Comparison of ENCODE assay signal across 26 cellular contexts in genomic region chr4:141056473-141056872, GRCh38.
"Had no signal": no experiment of that assay in that cellular context is flagged by ENCODE, and none has a peak within 500 bp of the region (broad histone marks: within the 10 kb centered on the region; RNA-seq: fewer than 3 reads in every experiment).

No MANE protein-coding gene starts in this region.

- H3K36me3 ChIP-seq: ascending aorta, brain microvascular endothelial cell, esophagus muscularis mucosa, heart right ventricle, right atrium auricular region, stomach, thyroid gland had no signal

- H3K36me3 Mint-ChIP-seq: activated naive CD8-positive, alpha-beta T cell; stimulated activated naive B cell treated with anti-CD40 and anti-IgM and Interleukin-4, amounts not matched to agents 10 μg/mL and 1 μg/mL and 100 μg/mL, for 72 hours had no signal

- H2AFZ ChIP-seq: parathyroid adenoma had no signal

- H3K27ac Mint-ChIP-seq: activated naive CD8-positive, alpha-beta T cell; activated T-cell treated with anti-CD3 and anti-CD28 coated beads, Interleukin-2, amount 50 U/mL, for 72 hours; mesothelial cell of epicardium; naive thymus-derived CD4-positive, alpha-beta T cell; stimulated activated naive B cell treated with anti-CD40 and anti-IgM and Interleukin-4, amounts not matched to agents 10 μg/mL and 1 μg/mL and 100 μg/mL, for 72 hours had no signal

- H3K4me3 ChIP-seq: ascending aorta, esophagus muscularis mucosa, heart right ventricle, psoas muscle, right atrium auricular region, stomach, thyroid gland had no signal

- DNase-seq: activated CD4-positive, alpha-beta T cell treated with anti-CD3 and anti-CD28 coated beads for 4 hours; activated CD4-positive, alpha-beta T cell treated with anti-CD3 and anti-CD28 coated beads, Interleukin-2, amount 50 U/mL, for 4 hours; activated naive CD4-positive, alpha-beta T cell; activated T-cell treated with anti-CD3 and anti-CD28 coated beads for 4 hours; activated T-cell treated with anti-CD3 and anti-CD28 coated beads, Interleukin-2, amount 50 U/mL, for 72 hours; brain microvascular endothelial cell; cortex of kidney; foreskin melanocyte; heart right ventricle; kidney; left colon; mammary epithelial cell; naive thymus-derived CD4-positive, alpha-beta T cell; occipital lobe; psoas muscle; stimulated activated CD4-positive, alpha-beta T cell treated with anti-CD3 and anti-CD28 coated beads, Interleukin-15, amount 100 ng/mL, for 24 hours; stimulated activated CD4-positive, alpha-beta T cell treated with anti-CD3 and anti-CD28 coated beads, Interleukin-2, amount 100 ng/mL, for 24 hours; stimulated activated naive B cell treated with anti-CD40 and anti-IgM and Interleukin-4, amounts not matched to agents 10 μg/mL and 1 μg/mL and 100 μg/mL, for 72 hours; stomach; thyroid gland had no signal

- H3K4me1 Mint-ChIP-seq: naive thymus-derived CD4-positive, alpha-beta T cell; stimulated activated naive B cell treated with anti-CD40 and anti-IgM and Interleukin-4, amounts not matched to agents 10 μg/mL and 1 μg/mL and 100 μg/mL, for 72 hours had no signal

- H3K4me1 ChIP-seq: ascending aorta, parathyroid adenoma, right atrium auricular region, thyroid gland had no signal

- ATAC-seq: activated T-cell treated with anti-CD3 and anti-CD28 coated beads, Interleukin-2, amount 50 U/mL, for 72 hours; heart right ventricle; left colon; naive thymus-derived CD4-positive, alpha-beta T cell; psoas muscle; stimulated activated naive B cell treated with anti-CD40 and anti-IgM and Interleukin-4, amounts not matched to agents 10 μg/mL and 1 μg/mL and 100 μg/mL, for 72 hours had no signal

- H3K27me3 ChIP-seq: ascending aorta, brain microvascular endothelial cell, esophagus muscularis mucosa, heart right ventricle, right atrium auricular region, stomach, thyroid gland had no signal

- H3K4me3 Mint-ChIP-seq: activated naive CD8-positive, alpha-beta T cell; activated T-cell treated with anti-CD3 and anti-CD28 coated beads, Interleukin-2, amount 50 U/mL, for 72 hours; mesothelial cell of epicardium; naive thymus-derived CD4-positive, alpha-beta T cell; stimulated activated naive B cell treated with anti-CD40 and anti-IgM and Interleukin-4, amounts not matched to agents 10 μg/mL and 1 μg/mL and 100 μg/mL, for 72 hours had no signal

- H3K9ac ChIP-seq: parathyroid adenoma had no signal

- H3K9me3 ChIP-seq: ascending aorta, esophagus muscularis mucosa, psoas muscle, right atrium auricular region, thyroid gland had no signal

- H3K27ac ChIP-seq: ascending aorta, brain microvascular endothelial cell, esophagus muscularis mucosa, parathyroid adenoma, psoas muscle, stomach, thyroid gland had no signal

- H3K79me2 ChIP-seq: parathyroid adenoma had no signal
